In the genomic region with DNA sequence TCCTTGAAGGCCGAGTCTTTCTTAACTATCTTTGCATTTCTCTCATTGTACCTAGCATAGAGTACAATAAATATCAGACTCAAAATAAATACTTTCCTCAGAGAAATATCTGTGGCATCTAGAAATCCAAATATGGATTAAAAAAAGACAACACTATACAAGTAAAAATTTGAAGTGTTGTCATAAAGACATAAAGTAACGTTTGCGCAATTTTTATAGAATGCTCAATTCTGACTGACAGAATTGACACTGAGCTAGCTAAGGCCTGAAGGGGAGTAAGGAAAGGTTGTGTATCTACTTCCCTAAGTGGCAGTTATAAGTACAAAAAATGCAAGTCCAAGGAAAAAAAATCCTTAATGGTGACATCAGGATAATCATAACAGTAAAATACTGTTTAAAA, we compare ENCODE assay signal across 8 cellular contexts. TPM values are rescaled to one million over a fixed set of nuclear protein-coding genes. Genes with fewer than 3 reads are reported as not detected.
A peak's percentile ranks its signal among the peaks of the same experiment; 100 is the strongest.
DNase-seq lines count a peak whose midpoint lies in the region; ATAC-seq and TF ChIP-seq lines count a peak whose summit lies in the region.

No MANE protein-coding gene starts in this region.

- H3K27me3 ChIP-seq in heart right ventricle (no peaks in the 10 kb centered on the region), mesenchymal stem cell (ENCODE audit: control insufficient read depth in 1 of 2, insufficient read depth in 1 of 2, low read length in 2 of 2) (no peaks in the 10 kb centered on the region), vagina (no peaks in the 10 kb centered on the region)

- WGBS in heart right ventricle, 2 donors = 56 to 57% methylated on average over 3 of the region's 3 CpGs
- 64% methylated on average over 3 of the region's 3 CpGs for WGBS in mesenchymal stem cell

- in situ Hi-C loops in astrocyte of the cerebellum (cut with HindIII; ENCODE audit: low sequenced_read_pairs) = no loop called here

- ATAC-seq in heart right ventricle (no peak), Right ventricle myocardium inferior (no peak)

- H3K4me3 ChIP-seq in heart right ventricle (peak overlapping the region; percentile 68 to 97 (median 88)), astrocyte of the cerebellum (ENCODE audit: low read depth, low read length) (peak overlapping the region; percentile 77), mesenchymal stem cell (ENCODE audit: insufficient read depth in 1 of 2, low read depth in 1 of 2, low read length in 2 of 2) (peak overlapping the region in 1 of 2 experiments; percentile 96), vagina (peak overlapping the region; percentile 76 to 91)

- H2AFZ ChIP-seq in mesenchymal stem cell (ENCODE audit: low read depth, low read length) = no peak overlapping the region

- no peak overlapping the region for H3K4ac ChIP-seq in mesenchymal stem cell (ENCODE audit: low read depth in 1 of 2, low read length in 2 of 2)

- peak overlapping the region; percentile 86 for H3K4me2 ChIP-seq in mesenchymal stem cell (ENCODE audit: low read length, poor library complexity, severe bottlenecking)

- peak overlapping the region in 8 of 10 donors; percentile 89 to 98 (median 96) for H3K27ac ChIP-seq in heart right ventricle
- no peak overlapping the region for H3K27ac ChIP-seq in mesenchymal stem cell (ENCODE audit: low read length, poor library complexity, severe bottlenecking)
- peak overlapping the region; percentile 90 for H3K27ac ChIP-seq in vagina

- no peak for TF ChIP-seq POLR2A in vagina (IDR thresholded peaks at IDR 0.05)

- peaks cover 4% of the 10 kb centered on the region for H3K79me1 ChIP-seq in mesenchymal stem cell (replicated peaks; ENCODE audit: low read length, poor library complexity, severe bottlenecking)

- no peak overlapping the region for H2BK120ac ChIP-seq in mesenchymal stem cell (ENCODE audit: low read depth, low read length)

- no peak overlapping the region for H2AK5ac ChIP-seq in mesenchymal stem cell (ENCODE audit: low read length, severe bottlenecking)

- H4K91ac ChIP-seq in mesenchymal stem cell (ENCODE audit: low read length) = no peak overlapping the region

- no peak overlapping the region for H3K23ac ChIP-seq in mesenchymal stem cell (ENCODE audit: low read length in 2 of 2)

- no peak overlapping the region for H4K8ac ChIP-seq in mesenchymal stem cell (ENCODE audit: low read length)

- H3K9me3 ChIP-seq in heart right ventricle = no peaks in the 10 kb centered on the region
- no peaks in the 10 kb centered on the region for H3K9me3 ChIP-seq in mesenchymal stem cell (ENCODE audit: control insufficient read depth, low read length)
- H3K9me3 ChIP-seq in vagina = no peaks in the 10 kb centered on the region

- H3K18ac ChIP-seq in mesenchymal stem cell (ENCODE audit: low read depth in 1 of 2, low read length in 2 of 2) = no peak overlapping the region

- no peak overlapping the region for H3K14ac ChIP-seq in mesenchymal stem cell (ENCODE audit: low read length in 2 of 2)

- no peak overlapping the region for H2BK5ac ChIP-seq in mesenchymal stem cell (ENCODE audit: low read depth, low read length, poor library complexity, severe bottlenecking)

- TF ChIP-seq CTCF in heart right ventricle (IDR thresholded peaks at IDR 0.05) (no peak), astrocyte of the cerebellum (IDR thresholded peaks at IDR 0.05; ENCODE audit: low read depth, low read length, missing control alignments) (no peak), vagina (IDR thresholded peaks at IDR 0.05) (no peak)

- H2BK15ac ChIP-seq in mesenchymal stem cell (ENCODE audit: low read depth, poor library complexity, severe bottlenecking) = no peak overlapping the region

- peaks cover 5 to 42% (median 27%) of the 10 kb centered on the region in 9 donors for H3K4me1 ChIP-seq in heart right ventricle
- H3K4me1 ChIP-seq in mesenchymal stem cell (ENCODE audit: control insufficient read depth, insufficient read depth, low read depth, low read length) = peaks cover 2% of the 10 kb centered on the region
- peaks cover 33% of the 10 kb centered on the region for H3K4me1 ChIP-seq in vagina

- intact Hi-C loops in heart right ventricle (cut with DNase I) (loop anchor here in 5 of 10 donors (5.0 to 10.0 kb wide), 5 partner anchors 37 to 210 kb away; partner anchors contain the start of genes NMB (in 2 of the 5) and WDR73 (in 2 of the 5)), Right ventricle myocardium inferior (cut with DNase I) (loop anchor here (2.0 to 5.0 kb wide), 3 partner anchors 58 to 212 kb away; partner anchors contain the start of gene NMB), vagina (cut with DNase I) (loop anchor here (5.0 kb wide), 1 partner anchor 58 kb away; the partner anchor contains the start of gene NMB)

- H3K9ac ChIP-seq in mesenchymal stem cell (ENCODE audit: low read length) = peak overlapping the region; percentile 92

- H3K36me3 ChIP-seq in heart right ventricle = peaks cover 0 to 28% (median under 1%) of the 10 kb centered on the region in 9 donors
- peaks cover 10% of the 10 kb centered on the region in 2 experiments for H3K36me3 ChIP-seq in mesenchymal stem cell (ENCODE audit: control insufficient read depth in 1 of 2, insufficient read depth in 2 of 2, low read depth in 1 of 2, low read length in 2 of 2)
- H3K36me3 ChIP-seq in vagina = peaks cover 0 to 15% of the 10 kb centered on the region in 2 donors

- DNase-seq in heart right ventricle (no peak), Right ventricle myocardium inferior (ENCODE audit: missing footprints) (no peak), astrocyte of the cerebellum (ENCODE audit: low read depth) (no peak), mesenchymal stem cell (no peak), vagina (ENCODE audit: extremely low spot score in 2 of 2) (no peak), EL (no peak), AG08395 (ENCODE audit: low spot score) (no peak), epidermal melanocyte (ENCODE audit: insufficient read length, low spot score) (no peak)

- no peak overlapping the region for H2BK12ac ChIP-seq in mesenchymal stem cell (ENCODE audit: low read length in 2 of 2)

RNA-seq across cellular contexts. Expression of gene SEC11A, which starts 1.1 kb away (rescaled TPM):
- total RNA-seq in heart right ventricle (10 to 100 TPM; 65.9 to 93.8 (median 75.0) TPM), Right ventricle myocardium inferior (84.7 TPM), vagina (99.2 TPM)
- 100 to 1,000 TPM in 1 of 2 donors, 10 to 100 TPM in 1; 77.7 to 123 TPM for polyA plus RNA-seq in heart right ventricle
- 265 TPM for polyA plus RNA-seq in mesenchymal stem cell (2013, experiment 1 of 2)
- 272 TPM for polyA plus RNA-seq in mesenchymal stem cell (2013, experiment 2 of 2)

RNA-seq across cellular contexts. Expression of gene ZNF592, which starts 33.6 kb away (rescaled TPM):
- 10 to 100 TPM; 17.1 to 26.9 (median 20.8) TPM for total RNA-seq in heart right ventricle
- polyA plus RNA-seq in heart right ventricle = 1 to 10 TPM; 8.2 to 8.7 TPM
- total RNA-seq in Right ventricle myocardium inferior = 19.2 TPM
- polyA plus RNA-seq in mesenchymal stem cell (2013, experiment 1 of 2) = 11.9 TPM
- 11.2 TPM for polyA plus RNA-seq in mesenchymal stem cell (2013, experiment 2 of 2)
- 21.6 TPM for total RNA-seq in vagina

RNA-seq across cellular contexts. Expression of gene NMB, which starts 56.8 kb away (rescaled TPM):
- total RNA-seq in heart right ventricle (1 to 10 TPM in 9 of 10 donors, under 1 TPM in 1; 0.96 to 6.6 (median 2.1) TPM), Right ventricle myocardium inferior (3.9 TPM), vagina (12.3 TPM)
- polyA plus RNA-seq in heart right ventricle = 1 to 10 TPM; 2.3 to 8.0 TPM
- polyA plus RNA-seq in mesenchymal stem cell (2013, experiment 1 of 2) = 4.5 TPM
- polyA plus RNA-seq in mesenchymal stem cell (2013, experiment 2 of 2) = 4.7 TPM
